ENCODE assay signal across 10 cellular contexts in the genomic region with DNA sequence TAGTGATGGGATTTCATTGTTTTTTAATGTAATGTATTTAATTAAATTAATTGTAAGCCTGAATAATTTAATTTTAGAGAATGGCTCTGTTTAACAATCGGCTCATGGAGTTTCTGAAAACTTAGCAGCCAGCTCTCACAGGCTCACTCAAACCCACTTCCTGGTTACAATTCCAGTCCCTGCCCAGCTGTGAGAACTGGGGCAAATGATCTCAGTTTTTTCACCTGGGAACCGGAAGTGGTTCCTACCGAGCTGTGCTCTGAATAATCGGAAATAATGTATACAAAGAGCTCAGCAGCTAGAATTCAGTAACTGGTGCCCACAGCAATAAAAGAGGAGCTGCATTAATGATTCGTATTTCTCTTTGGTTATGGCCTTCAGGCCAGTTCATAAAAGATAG.
DNase-seq lines count a peak whose midpoint lies in the region; TF ChIP-seq lines count a peak whose summit lies in the region.
"Had no signal": no experiment of that assay in that cellular context is flagged by ENCODE, and none has a peak within 500 bp of the region (broad histone marks: within the 10 kb centered on the region; RNA-seq: fewer than 3 reads in every experiment).

No MANE protein-coding gene starts in this region.

- CTCF ChIA-PET in OCI-LY7 (lab: Charles Lee; ENCODE audit: unreplicated experiment) = no interaction called here
- CTCF ChIA-PET in HEK293T (lab: Yijun Ruan, JAX) = interaction anchor here (1.6 kb wide), 1 partner anchor 10 kb away, joined by 3 read pairs; no protein-coding TSS in a partner anchor

- H3K36me3 ChIP-seq in OCI-LY7 (ENCODE audit: insufficient read depth, low read length) = no peaks in the 10 kb centered on the region
- no peaks in the 10 kb centered on the region for H3K36me3 ChIP-seq in adrenal gland (replicated peaks in 1 of 2)

- H3K79me2 ChIP-seq in OCI-LY7 (ENCODE audit: insufficient read depth, low read depth, low read length) = no peaks in the 10 kb centered on the region

- intact Hi-C loops in OCI-LY7 (cut with micrococcal nuclease; ENCODE audit: unreplicated experiment) = no loop called here
- intact Hi-C loops in adrenal gland (cut with DNase I) = loop anchor here in 1 of 2 donors (10.0 kb wide), 1 partner anchor 128 kb away; no protein-coding TSS in a partner anchor

- no peak overlapping the region for H3K4me2 ChIP-seq in OCI-LY7 (ENCODE audit: low read length)

- H3K9me3 ChIP-seq in OCI-LY7 (ENCODE audit: low read length) (no peaks in the 10 kb centered on the region), adrenal gland (replicated peaks in 1 of 3) (no peaks in the 10 kb centered on the region)

- H3K27me3 ChIP-seq in adrenal gland = no peaks in the 10 kb centered on the region

- no TSS peak for BruUV-seq in OCI-LY7 (replicated peaks; lab: Mats Ljungman, UMichigan)

- H3K9me2 ChIP-seq in OCI-LY7 (ENCODE audit: insufficient read depth, low read length) = no peaks in the 10 kb centered on the region

- POLR2A ChIA-PET in OCI-LY7 (lab: Charles Lee) (no interaction called here), HEK293T (lab: Yijun Ruan, JAX) (no interaction called here)

- no peak for TF ChIP-seq POLR2A in adrenal gland (IDR thresholded peaks at IDR 0.05)

- no peak for TF ChIP-seq CTCF in OCI-LY7 (conservative IDR thresholded peaks at IDR 0.05; ENCODE audit: low read length)
- no peak for TF ChIP-seq CTCF in adrenal gland (IDR thresholded peaks at IDR 0.05)

- DNase-seq in stimulated activated CD4-positive, alpha-beta T cell treated with anti-CD3 and anti-CD28 coated beads, Interleukin-12 subunit alpha, Interleukin-12 subunit beta, amount 100 ng/mL, for 48 hours (ENCODE audit: low read depth in 2 of 3, low spot score in 1 of 3) = peak in 2 of 3 donors; percentile 1 to 27
- DNase-seq in stimulated activated CD4-positive, alpha-beta T cell treated with anti-CD3 and anti-CD28 coated beads, Interleukin-12 subunit alpha, Interleukin-12 subunit beta, amount 100 ng/mL, for 4 hours = no peak
- DNase-seq in OCI-LY7 (ENCODE audit: low spot score) (peak; percentile 20), adrenal gland (no peak), Kasumi-1 (lab: John Stamatoyannopoulos, UW) (no peak), HEK293T (ENCODE audit: extremely low spot score) (no peak), SIG-M5 (lab: John Stamatoyannopoulos, UW) (no peak)
- DNase-seq in central memory CD4-positive, alpha-beta T cell = peak; percentile 55
- DNase-seq: stimulated activated naive B cell treated with anti-CD40 and anti-IgM and Interleukin-4, amounts not matched to agents 10 μg/mL and 1 μg/mL and 100 μg/mL, for 72 hours had no signal

- H3K4me3 ChIP-seq in OCI-LY7 (ENCODE audit: low read depth, low read length, poor library complexity, severe bottlenecking) (no peak overlapping the region), adrenal gland (no peak overlapping the region)
- H3K4me3 ChIP-seq: K562 had no signal

- no peaks in the 10 kb centered on the region for H4K20me1 ChIP-seq in OCI-LY7 (ENCODE audit: insufficient read depth, low read length)

- no peaks in the 10 kb centered on the region for H3K4me1 ChIP-seq in OCI-LY7 (ENCODE audit: insufficient read depth, low read length, poor library complexity, severe bottlenecking)
- H3K4me1 ChIP-seq in adrenal gland (replicated peaks in 1 of 2) = no peaks in the 10 kb centered on the region

- H2AFZ ChIP-seq in OCI-LY7 (ENCODE audit: low read length) = peak overlapping the region; percentile 57; the same call in 1 of the 2 replicates

- H3K27ac ChIP-seq in OCI-LY7 (ENCODE audit: low read depth, low read length, poor library complexity, severe bottlenecking) (no peak overlapping the region), adrenal gland (no peak overlapping the region)

- WGBS in adrenal gland, 4 donors = 66 to 83% (median 74%) methylated on average over 5 of the region's 5 CpGs

TF ChIP-seq in HEK293T, 16 proteins besides CTCF, POLR2A, EP300 and RAD21:
- no peak for TF ChIP-seq LEF1 (IDR thresholded peaks at IDR 0.05; ENCODE audit: borderline replicate concordance)
- no peak for TF ChIP-seq ARNT (IDR thresholded peaks at IDR 0.05)
- no peak for TF ChIP-seq NFRKB (IDR thresholded peaks at IDR 0.05)
- TF ChIP-seq FOXM1 (IDR thresholded peaks at IDR 0.05; ENCODE audit: borderline replicate concordance) = no peak
- no peak for TF ChIP-seq TARDBP (IDR thresholded peaks at IDR 0.05)
- TF ChIP-seq BHLHE40 (IDR thresholded peaks at IDR 0.05; ENCODE audit: borderline replicate concordance) = no peak
- no peak for TF ChIP-seq ZNF384 (IDR thresholded peaks at IDR 0.05)
- no peak for TF ChIP-seq ELF4 (IDR thresholded peaks at IDR 0.05)
- TF ChIP-seq, protein P1, sequence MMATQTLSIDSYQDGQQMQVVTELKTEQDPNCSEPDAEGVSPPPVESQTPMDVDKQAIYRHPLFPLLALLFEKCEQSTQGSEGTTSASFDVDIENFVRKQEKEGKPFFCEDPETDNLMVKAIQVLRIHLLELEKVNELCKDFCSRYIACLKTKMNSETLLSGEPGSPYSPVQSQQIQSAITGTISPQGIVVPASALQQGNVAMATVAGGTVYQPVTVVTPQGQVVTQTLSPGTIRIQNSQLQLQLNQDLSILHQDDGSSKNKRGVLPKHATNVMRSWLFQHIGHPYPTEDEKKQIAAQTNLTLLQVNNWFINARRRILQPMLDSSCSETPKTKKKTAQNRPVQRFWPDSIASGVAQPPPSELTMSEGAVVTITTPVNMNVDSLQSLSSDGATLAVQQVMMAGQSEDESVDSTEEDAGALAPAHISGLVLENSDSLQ (IDR thresholded peaks at IDR 0.05) = no peak
- TF ChIP-seq HDGF (IDR thresholded peaks at IDR 0.05; ENCODE audit: borderline replicate concordance) = no peak
- TF ChIP-seq SP1 (IDR thresholded peaks at IDR 0.05) = no peak
- TF ChIP-seq FOXA1 (IDR thresholded peaks at IDR 0.05) = no peak
- no peak for TF ChIP-seq FOXK2 (IDR thresholded peaks at IDR 0.05)
- no peak for TF ChIP-seq SUZ12 (IDR thresholded peaks at IDR 0.05)

Comparison
In these comparisons a context has a peak if more than half of its experiments do, and no peak if none do; other contexts are left out.
1. DNase-seq: peak in stimulated activated CD4-positive, alpha-beta T cell treated with anti-CD3 and anti-CD28 coated beads, Interleukin-12 subunit alpha, Interleukin-12 subunit beta, amount 100 ng/mL, for 48 hours (2 of 3), OCI-LY7 (single experiment) and central memory CD4-positive, alpha-beta T cell (single experiment); none in stimulated activated CD4-positive, alpha-beta T cell treated with anti-CD3 and anti-CD28 coated beads, Interleukin-12 subunit alpha, Interleukin-12 subunit beta, amount 100 ng/mL, for 4 hours (single experiment), adrenal gland (0 of 7), Kasumi-1 (0 of 2), HEK293T (single experiment) and SIG-M5 (single experiment).